13 cellular contexts compared by ENCODE assay signal in the genomic region with DNA sequence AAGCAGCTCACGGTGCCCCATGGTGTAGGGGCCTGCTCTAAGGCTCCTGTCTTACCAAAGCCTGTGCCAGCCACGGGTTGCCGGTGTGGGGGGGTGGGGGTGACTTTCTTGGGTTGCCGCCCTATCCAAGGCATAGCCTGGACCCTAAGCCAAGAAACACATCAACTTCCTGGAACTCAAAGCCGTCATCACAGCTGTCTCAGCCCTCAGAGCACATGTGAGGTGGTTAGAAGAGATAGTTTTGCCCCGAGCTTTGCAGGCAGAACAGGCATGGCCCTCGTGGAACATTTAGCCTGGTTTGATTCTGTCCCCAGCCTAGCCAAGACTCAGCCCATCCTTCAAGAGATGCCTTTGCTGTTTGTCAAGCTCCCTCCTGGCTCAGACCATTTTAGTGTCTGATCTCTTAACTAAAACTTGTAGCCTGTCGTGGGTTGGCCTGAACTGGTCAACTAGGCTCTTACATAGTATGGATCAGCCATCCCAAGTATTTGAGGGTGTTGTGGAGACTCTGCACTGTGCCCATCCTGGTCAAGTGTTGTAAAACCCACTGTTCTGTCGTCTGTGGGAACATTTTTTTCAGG.
A peak's percentile ranks its signal among the peaks of the same experiment; 100 is the strongest.
DNase-seq lines count a peak whose midpoint lies in the region; ATAC-seq and TF ChIP-seq lines count a peak whose summit lies in the region.
"Had no signal": no experiment of that assay in that cellular context is flagged by ENCODE, and none has a peak within 500 bp of the region (broad histone marks: within the 10 kb centered on the region; RNA-seq: fewer than 3 reads in every experiment).

No MANE protein-coding gene starts in this region.

- peak overlapping the region; percentile 80 for H3K18ac ChIP-seq in trophoblast cell (ENCODE audit: low read length)

- ATAC-seq in DND-41 (ENCODE audit: insufficient read depth, low read depth) (peak; percentile 51; the same call in 1 of the 3 replicates), HG02798 (IDR thresholded peaks at IDR 0.05; ENCODE audit: poor library complexity, unreplicated experiment) (no peak)

- H3K27me3 ChIP-seq in DND-41 (ENCODE audit: insufficient read depth, low read length, poor library complexity) (no peaks in the 10 kb centered on the region), fibroblast of lung (ENCODE audit: control insufficient read depth, insufficient read depth, low read length) (no peaks in the 10 kb centered on the region), trophoblast cell (ENCODE audit: insufficient read depth, low read length) (no peaks in the 10 kb centered on the region)
- H3K27me3 ChIP-seq: colonic mucosa, sigmoid colon had no signal

- H3K4me3 ChIP-seq in DND-41 (ENCODE audit: low read depth in 1 of 2, low read length in 2 of 2) (no peak overlapping the region), fibroblast of lung (replicated peaks in 1 of 4; ENCODE audit: control extremely low read depth in 1 of 4, insufficient read depth in 1 of 4, low read depth in 3 of 4, low read length in 4 of 4) (no peak overlapping the region), trophoblast cell (ENCODE audit: low read depth, low read length) (no peak overlapping the region)
- H3K4me3 ChIP-seq: colonic mucosa, sigmoid colon had no signal

- peak overlapping the region; percentile 64 for H4K91ac ChIP-seq in trophoblast cell (ENCODE audit: low read depth, low read length)

- 0 out of 2 replicates have a peak overlapping the region, but pooled peaks have one; percentile 19 for H3K27ac ChIP-seq in DND-41 (ENCODE audit: low read length)
- H3K27ac ChIP-seq in fibroblast of lung (ENCODE audit: insufficient read depth, low read length), result peak overlapping the region; percentile 61
- H3K27ac ChIP-seq in trophoblast cell (ENCODE audit: low read depth, low read length), result peak overlapping the region; percentile 91
- H3K27ac ChIP-seq: colonic mucosa, KMS-11 had no signal

- H3K4ac ChIP-seq in trophoblast cell (ENCODE audit: low read depth, low read length), result peak overlapping the region; percentile 90

- peak overlapping the region; percentile 73 for H2AK5ac ChIP-seq in trophoblast cell (ENCODE audit: low read length)

- peak overlapping the region; percentile 68 for H2BK12ac ChIP-seq in trophoblast cell (ENCODE audit: low read length)

- H4K8ac ChIP-seq in trophoblast cell (ENCODE audit: low read depth, low read length), result peak overlapping the region; percentile 68

- H3K9ac ChIP-seq in DND-41 (ENCODE audit: low read depth, low read length) (no peak overlapping the region), fibroblast of lung (ENCODE audit: insufficient read depth, low read length) (no peak overlapping the region), trophoblast cell (ENCODE audit: low read length) (no peak overlapping the region)
- H3K9ac ChIP-seq: KMS-11 had no signal

- H3K36me3 ChIP-seq in DND-41 (ENCODE audit: insufficient read depth, low read length), result peaks cover 18% of the 10 kb centered on the region
- H3K36me3 ChIP-seq in fibroblast of lung (ENCODE audit: control insufficient read depth, insufficient read depth, low read length), result no peaks in the 10 kb centered on the region
- peaks cover 0 to 2% of the 10 kb centered on the region in 2 experiments for H3K36me3 ChIP-seq in trophoblast cell (ENCODE audit: control insufficient read depth in 1 of 2, insufficient read depth in 2 of 2, low read length in 2 of 2)
- H3K36me3 ChIP-seq: colonic mucosa had no signal

- no peak overlapping the region for H3K4me2 ChIP-seq in DND-41 (ENCODE audit: insufficient read depth, low read length)
- H3K4me2 ChIP-seq in fibroblast of lung (ENCODE audit: extremely low read depth, insufficient read depth, low read length), result peak overlapping the region; percentile 54
- no peak overlapping the region for H3K4me2 ChIP-seq in trophoblast cell (ENCODE audit: low read length)
- H3K4me2 ChIP-seq: KMS-11 had no signal

- no peak overlapping the region for H2AFZ ChIP-seq in DND-41 (ENCODE audit: low read depth, low read length)
- H2AFZ ChIP-seq in fibroblast of lung (ENCODE audit: low read length), result no peak overlapping the region
- H2AFZ ChIP-seq in trophoblast cell (ENCODE audit: insufficient read depth, low read length, poor library complexity), result no peak overlapping the region

- no peaks in the 10 kb centered on the region for H3K9me3 ChIP-seq in DND-41 (ENCODE audit: insufficient read depth, low read length, severe bottlenecking)
- no peaks in the 10 kb centered on the region for H3K9me3 ChIP-seq in fibroblast of lung (ENCODE audit: control insufficient read depth, insufficient read depth, low read depth, low read length)
- peaks cover 2% of the 10 kb centered on the region for H3K9me3 ChIP-seq in trophoblast cell (ENCODE audit: insufficient read depth, low read depth, low read length)
- H3K9me3 ChIP-seq: colonic mucosa, sigmoid colon had no signal

- H3K79me2 ChIP-seq in DND-41 (ENCODE audit: insufficient read depth, low read length), result peaks cover 86% of the 10 kb centered on the region
- peaks cover 78% of the 10 kb centered on the region for H3K79me2 ChIP-seq in fibroblast of lung (ENCODE audit: control insufficient read depth, insufficient read depth, low read length)
- peaks cover 12% of the 10 kb centered on the region for H3K79me2 ChIP-seq in trophoblast cell (ENCODE audit: control insufficient read depth, insufficient read depth, low read length, poor library complexity)

- no peak overlapping the region for H3K23ac ChIP-seq in trophoblast cell (ENCODE audit: low read length)

- peak overlapping the region; percentile 5 for H3K14ac ChIP-seq in trophoblast cell (ENCODE audit: low read length)

- peak overlapping the region; percentile 76 for H2BK5ac ChIP-seq in trophoblast cell (ENCODE audit: low read depth, low read length, poor library complexity)

- TF ChIP-seq CTCF in DND-41 (IDR thresholded peaks at IDR 0.05; ENCODE audit: borderline replicate concordance, extremely low read depth, low read length, poor library complexity, severe bottlenecking) (no peak), fibroblast of lung (conservative IDR thresholded peaks at IDR 0.05 in 1 of 2, IDR thresholded peaks at IDR 0.05 in 1 of 2; ENCODE audit: low read depth in 1 of 2, low read length in 2 of 2) (no peak)

- WGBS in trophoblast cell (ENCODE audit: extremely low coverage, insufficient coverage, insufficient read length), result no CpG with 5 or more reads among the region's 9 CpGs

- H2BK120ac ChIP-seq in trophoblast cell (ENCODE audit: insufficient read depth, low read length, poor library complexity), result peak overlapping the region; percentile 84

- H3K4me1 ChIP-seq in DND-41 (ENCODE audit: insufficient read depth, low read length), result no peaks in the 10 kb centered on the region
- H3K4me1 ChIP-seq in fibroblast of lung (ENCODE audit: control insufficient read depth, extremely low read depth, insufficient read depth, low read length), result peaks cover 27% of the 10 kb centered on the region
- peaks cover 44 to 56% of the 10 kb centered on the region in 2 experiments for H3K4me1 ChIP-seq in trophoblast cell (ENCODE audit: control insufficient read depth in 1 of 2, insufficient read depth in 2 of 2, low read length in 2 of 2)

- DNase-seq in DND-41 (no peak), RPMI7951 (ENCODE audit: low read depth) (peak; percentile 69), fibroblast of lung (ENCODE audit: low read depth in 2 of 2) (peak; percentile 81 to 82), trophoblast cell (peak in 1 of 2 donors; percentile 39), NCI-H345 treated with DMSO at 0.1 percent for 48 hours (lab: John Stamatoyannopoulos, UW; ENCODE audit: unreplicated experiment) (no peak), SW480 (ENCODE audit: low spot score) (no peak), NCI-H1694 treated with DMSO at 0.1 percent for 48 hours (lab: John Stamatoyannopoulos, UW) (no peak)
- DNase-seq: activated effector memory CD4-positive, alpha-beta T cell treated with Interleukin-2 at 50 U/mL for 16 hours; colonic mucosa; SIG-M5; sigmoid colon had no signal

- H3K79me1 ChIP-seq in trophoblast cell (ENCODE audit: low read length), result peaks cover 22% of the 10 kb centered on the region

- H4K20me1 ChIP-seq in DND-41 (ENCODE audit: insufficient read depth, low read length) (peaks cover 65% of the 10 kb centered on the region), fibroblast of lung (ENCODE audit: control insufficient read depth, extremely low read depth, insufficient read depth, low read length) (no peaks in the 10 kb centered on the region)

- H4K12ac ChIP-seq in trophoblast cell (ENCODE audit: low read depth, low read length), result peak overlapping the region; percentile 2

Comparison
In these comparisons a context has a peak if more than half of its experiments do, and no peak if none do; other contexts are left out.
1. DNase-seq: peak in RPMI7951 (single experiment) and fibroblast of lung (2 of 2); none in DND-41 (single experiment), NCI-H345 treated with DMSO at 0.1 percent for 48 hours (single experiment), SW480 (single experiment) and NCI-H1694 treated with DMSO at 0.1 percent for 48 hours (single experiment).
2. H3K27ac ChIP-seq: peak in every context shown above with its lines; median percentile 91 in trophoblast cell; 61 in fibroblast of lung; 19 in DND-41.